In the genomic region with DNA sequence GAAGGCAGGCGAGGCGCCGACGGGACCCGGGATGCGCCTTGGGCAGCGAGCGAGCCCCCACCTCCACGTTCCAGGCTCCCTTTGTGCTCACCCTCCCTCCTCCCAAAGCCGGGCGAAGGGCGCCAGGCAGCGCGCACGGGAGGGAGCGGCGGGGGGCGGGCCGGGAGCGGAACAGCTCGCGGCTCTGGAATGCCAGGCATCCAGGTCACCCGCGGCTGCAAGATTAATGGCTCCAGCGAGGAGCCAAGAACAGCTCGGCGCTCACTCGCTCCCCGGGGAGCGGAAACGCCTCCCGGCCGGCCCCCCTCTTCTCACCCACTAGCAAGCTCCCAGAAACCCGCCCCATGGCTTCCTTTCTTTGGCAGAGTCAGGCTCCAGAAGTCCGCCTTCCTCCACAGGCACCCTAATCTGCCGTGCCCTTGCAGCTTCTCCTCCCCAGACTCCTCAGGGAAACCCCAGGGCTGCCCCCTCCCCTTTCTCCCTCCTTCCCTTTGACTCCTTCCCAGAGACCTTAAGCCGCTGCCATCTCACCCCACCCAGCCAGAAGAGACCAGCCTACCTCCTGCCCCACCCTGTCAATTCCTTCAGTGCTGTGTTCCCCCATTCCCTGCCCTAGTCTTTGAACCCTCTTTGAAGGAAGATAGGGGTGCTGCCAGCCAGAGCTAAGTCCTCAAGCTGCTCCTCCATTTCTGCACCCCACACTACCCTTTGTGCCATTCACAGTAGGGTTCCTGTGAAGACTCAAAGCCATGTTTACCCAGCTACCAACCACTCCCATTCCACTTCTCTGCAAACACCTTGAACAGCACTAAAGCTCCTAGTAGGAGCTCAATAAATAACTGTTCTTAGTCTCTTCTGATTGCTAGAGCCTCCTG, we compare ENCODE assay signal across 7 cellular contexts. TPM values are rescaled to one million over a fixed set of nuclear protein-coding genes. Genes with fewer than 3 reads are reported as not detected.
DNase-seq lines count a peak whose midpoint lies in the region; ATAC-seq and TF ChIP-seq lines count a peak whose summit lies in the region.

No MANE protein-coding gene starts in this region.

- no peak for TF ChIP-seq CTCF in GM13977 (IDR thresholded peaks at IDR 0.05; ENCODE audit: extremely low read depth, insufficient read depth, missing control alignments)

- intact Hi-C loops in Right ventricle myocardium inferior (cut with DNase I) = no loop called here

- in situ Hi-C loops in GM13977 (cut with MboI; ENCODE audit: low pct_unique_long_range_greater_than_20kb, low sequenced_read_pairs, unreplicated experiment) = no loop called here

- DNase-seq in GM13977 (ENCODE audit: low spot score) (peak; percentile 48), NCI-H2171 (lab: John Stamatoyannopoulos, UW) (peak; percentile 71), amygdala (lab: John Stamatoyannopoulos, UW) (peak in 54 of 56 donors; percentile 20 to 88 (median 69)), Right ventricle myocardium inferior (ENCODE audit: missing footprints) (peak; percentile 93), occipital lobe (lab: John Stamatoyannopoulos, UW) (peak; percentile 73), KG1 (lab: John Stamatoyannopoulos, UW) (no peak)

- ATAC-seq in Right ventricle myocardium inferior (peak; percentile 90), HG02763 (IDR thresholded peaks at IDR 0.05; ENCODE audit: unreplicated experiment) (no peak)

RNA-seq across cellular contexts. Expression of a gene that starts 9.9 kb away (rescaled TPM):
- 61.9 TPM for total RNA-seq in Right ventricle myocardium inferior
- 73.8 TPM for total RNA-seq in occipital lobe
